ENCODE assay signal across 8 cellular contexts in the genomic region with DNA sequence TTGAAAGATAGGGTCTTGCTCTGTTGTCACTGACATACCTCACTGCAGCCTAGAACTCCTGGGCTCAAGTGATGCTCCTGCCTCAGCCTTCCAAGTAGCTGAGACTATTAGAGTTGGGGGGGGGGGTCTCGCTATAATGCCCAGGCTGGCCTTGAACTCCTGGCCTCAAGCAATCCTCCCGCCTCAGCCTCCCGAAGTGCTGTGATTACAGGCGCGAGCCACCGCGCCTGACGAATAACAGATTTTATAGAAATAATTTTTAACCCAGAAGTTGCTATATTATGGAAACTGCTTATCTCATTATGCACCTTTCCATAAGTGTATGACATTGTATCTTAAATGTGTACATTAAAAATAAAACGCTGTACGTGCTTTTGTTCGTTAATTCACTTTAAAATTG. TPM values are rescaled to one million over a fixed set of nuclear protein-coding genes. Genes with fewer than 3 reads are reported as not detected.
DNase-seq lines count a peak whose midpoint lies in the region; ATAC-seq and TF ChIP-seq lines count a peak whose summit lies in the region.

No MANE protein-coding gene starts in this region.

- H3K27me3 Mint-ChIP-seq in activated CD4-positive, alpha-beta T cell treated with anti-CD3 and anti-CD28 coated beads for 36 hours: no peaks in the 10 kb centered on the region
- no peaks in the 10 kb centered on the region for H3K27me3 Mint-ChIP-seq in activated naive CD8-positive, alpha-beta T cell treated with anti-CD3 and anti-CD28 coated beads, Interleukin-2, amount 10 ng/mL, durations not matched to agents 7 days and 5 days

- CTCF ChIA-PET in activated CD4-positive, alpha-beta T cell treated with anti-CD3 and anti-CD28 coated beads for 36 hours (lab: Charles Lee): interaction anchor here (1.0 kb wide), 1 partner anchor 15 kb away, joined by 4 read pairs; no protein-coding TSS in a partner anchor

- no peak for DNase-seq in activated CD4-positive, alpha-beta T cell treated with anti-CD3 and anti-CD28 coated beads for 36 hours
- no peak for DNase-seq in activated CD4-positive, alpha-beta T cell treated with anti-CD3 and anti-CD28 coated beads for 1 hour
- no peak for DNase-seq in activated naive CD8-positive, alpha-beta T cell treated with anti-CD3 and anti-CD28 coated beads, Interleukin-2, amount 10 ng/mL, durations not matched to agents 7 days and 5 days
- no peak for DNase-seq in kidney epithelial cell (ENCODE audit: low read depth)
- DNase-seq in testis: no peak
- DNase-seq in hippocampal formation (lab: John Stamatoyannopoulos, UW): no peak
- no peak for DNase-seq in effector CD8-positive, alpha-beta T cell (lab: John Stamatoyannopoulos, UW)

- no peaks in the 10 kb centered on the region for H3K9me3 Mint-ChIP-seq in activated CD4-positive, alpha-beta T cell treated with anti-CD3 and anti-CD28 coated beads for 36 hours (ENCODE audit: low read depth)
- no peaks in the 10 kb centered on the region for H3K9me3 Mint-ChIP-seq in activated naive CD8-positive, alpha-beta T cell treated with anti-CD3 and anti-CD28 coated beads, Interleukin-2, amount 10 ng/mL, durations not matched to agents 7 days and 5 days

- no peak for ATAC-seq in activated CD4-positive, alpha-beta T cell treated with anti-CD3 and anti-CD28 coated beads for 36 hours
- ATAC-seq in activated naive CD8-positive, alpha-beta T cell treated with anti-CD3 and anti-CD28 coated beads, Interleukin-2, amount 10 ng/mL, durations not matched to agents 7 days and 5 days (ENCODE audit: low read depth): no peak
- no peak for ATAC-seq in HG02678 (IDR thresholded peaks at IDR 0.05; ENCODE audit: unreplicated experiment)

- TF ChIP-seq CTCF in kidney epithelial cell (IDR thresholded peaks at IDR 0.05; ENCODE audit: insufficient read depth, low read length, poor library complexity, severe bottlenecking): no peak
- TF ChIP-seq CTCF in testis (IDR thresholded peaks at IDR 0.05): no peak

- H3K4me1 Mint-ChIP-seq in activated CD4-positive, alpha-beta T cell treated with anti-CD3 and anti-CD28 coated beads for 36 hours: peaks cover 44% of the 10 kb centered on the region
- H3K4me1 Mint-ChIP-seq in activated naive CD8-positive, alpha-beta T cell treated with anti-CD3 and anti-CD28 coated beads, Interleukin-2, amount 10 ng/mL, durations not matched to agents 7 days and 5 days: peaks cover 28% of the 10 kb centered on the region

- H3K4me3 Mint-ChIP-seq in activated CD4-positive, alpha-beta T cell treated with anti-CD3 and anti-CD28 coated beads for 36 hours: peak overlapping the region; percentile 84
- H3K4me3 Mint-ChIP-seq in activated naive CD8-positive, alpha-beta T cell treated with anti-CD3 and anti-CD28 coated beads, Interleukin-2, amount 10 ng/mL, durations not matched to agents 7 days and 5 days: peak overlapping the region; percentile 79

- H3K27me3 ChIP-seq in kidney epithelial cell (ENCODE audit: control insufficient read depth, insufficient read depth, low read length) (no peaks in the 10 kb centered on the region), testis (no peaks in the 10 kb centered on the region)

- peaks cover 5% of the 10 kb centered on the region for H3K36me3 Mint-ChIP-seq in activated CD4-positive, alpha-beta T cell treated with anti-CD3 and anti-CD28 coated beads for 36 hours (ENCODE audit: low read depth)
- H3K36me3 Mint-ChIP-seq in activated naive CD8-positive, alpha-beta T cell treated with anti-CD3 and anti-CD28 coated beads, Interleukin-2, amount 10 ng/mL, durations not matched to agents 7 days and 5 days: peaks cover 9% of the 10 kb centered on the region

- H3K27ac Mint-ChIP-seq in activated CD4-positive, alpha-beta T cell treated with anti-CD3 and anti-CD28 coated beads for 36 hours: peak overlapping the region; percentile 93
- H3K27ac Mint-ChIP-seq in activated naive CD8-positive, alpha-beta T cell treated with anti-CD3 and anti-CD28 coated beads, Interleukin-2, amount 10 ng/mL, durations not matched to agents 7 days and 5 days: peak overlapping the region; percentile 84

- H3K4me1 ChIP-seq in testis: peaks cover 7% of the 10 kb centered on the region

- H3K9me3 ChIP-seq in testis: no peaks in the 10 kb centered on the region

- H3K36me3 ChIP-seq in kidney epithelial cell (ENCODE audit: control insufficient read depth, insufficient read depth, low read length): no peaks in the 10 kb centered on the region
- no peaks in the 10 kb centered on the region for H3K36me3 ChIP-seq in testis (ENCODE audit: low read depth, missing control alignments)

- H3K27ac ChIP-seq in testis: peak overlapping the region; percentile 82 to 84

- intact Hi-C loops in activated CD4-positive, alpha-beta T cell treated with anti-CD3 and anti-CD28 coated beads for 36 hours (cut with DNase I, micrococcal nuclease): no loop called here
- intact Hi-C loops in testis (cut with DNase I; ENCODE audit: low total_unique reads): no loop called here

- WGBS in testis, 2 donors: 8 to 14% methylated on average over 11 of the region's 11 CpGs

- POLR2A ChIA-PET in activated CD4-positive, alpha-beta T cell treated with anti-CD3 and anti-CD28 coated beads for 36 hours (lab: Charles Lee): interaction anchor here (0.6 to 1.1 kb wide), 3 partner anchors 297 to 402 kb away, joined by 3 read pairs; a partner anchor contains a TSS
- POLR2A ChIA-PET in activated naive CD8-positive, alpha-beta T cell treated with anti-CD3 and anti-CD28 coated beads, Interleukin-2, amount 10 ng/mL, durations not matched to agents 7 days and 5 days (lab: Charles Lee): interaction anchor here (0.6 to 3.7 kb wide), 5 partner anchors 55 to 212 kb away, joined by 3 to 19 read pairs (median 3); a partner anchor contains a TSS

- H3K4me3 ChIP-seq in kidney epithelial cell (ENCODE audit: low read depth, low read length): peak overlapping the region; percentile 71
- H3K4me3 ChIP-seq in testis: peak overlapping the region; percentile 81 to 82

- TF ChIP-seq POLR2A in testis (IDR thresholded peaks at IDR 0.05): no peak

RNA-seq across cellular contexts. Expression of a gene that starts 0.8 kb away (rescaled TPM):
- 10 to 100 TPM; 10.2 to 13.2 TPM for total RNA-seq in activated CD4-positive, alpha-beta T cell treated with anti-CD3 and anti-CD28 coated beads for 36 hours
- total RNA-seq in activated naive CD8-positive, alpha-beta T cell treated with anti-CD3 and anti-CD28 coated beads, Interleukin-2, amount 10 ng/mL, durations not matched to agents 7 days and 5 days: 10 to 100 TPM; 11.9 to 13.0 TPM
- 4.5 and 6.1 TPM in 2 replicates for total RNA-seq in kidney epithelial cell
- 10 to 100 TPM; 13.8 to 17.6 TPM for total RNA-seq in testis
- 1.1 TPM for polyA plus RNA-seq in testis (ENCODE audit: insufficient read depth, low read depth, low replicate concordance)

RNA-seq across cellular contexts. Expression of a gene that starts 54.7 kb away (rescaled TPM):
- total RNA-seq in activated CD4-positive, alpha-beta T cell treated with anti-CD3 and anti-CD28 coated beads for 36 hours: 100 to 1,000 TPM; 127 to 139 TPM
- total RNA-seq in activated naive CD8-positive, alpha-beta T cell treated with anti-CD3 and anti-CD28 coated beads, Interleukin-2, amount 10 ng/mL, durations not matched to agents 7 days and 5 days: 100 to 1,000 TPM in 1 of 2 experiments, 10 to 100 TPM in 1; 96.3 to 111 TPM
- total RNA-seq in kidney epithelial cell: 73.3 and 80.8 TPM in 2 replicates
- total RNA-seq in testis: 100 to 1,000 TPM in 1 of 2 donors, 10 to 100 TPM in 1; 91.7 to 103 TPM
- polyA plus RNA-seq in testis (ENCODE audit: insufficient read depth, low read depth, low replicate concordance): 93.3 TPM

RNA-seq across cellular contexts. Expression of a gene that starts 55.7 kb away (rescaled TPM):
- 10 to 100 TPM; 42.1 to 55.3 TPM for total RNA-seq in activated CD4-positive, alpha-beta T cell treated with anti-CD3 and anti-CD28 coated beads for 36 hours
- total RNA-seq in activated naive CD8-positive, alpha-beta T cell treated with anti-CD3 and anti-CD28 coated beads, Interleukin-2, amount 10 ng/mL, durations not matched to agents 7 days and 5 days: 10 to 100 TPM; 28.3 to 29.6 TPM
- total RNA-seq in kidney epithelial cell (9.0 and 11.0 TPM in 2 replicates), testis (10 to 100 TPM; 16.0 to 16.1 TPM)
- polyA plus RNA-seq in testis (ENCODE audit: insufficient read depth, low read depth, low replicate concordance): 10.0 TPM
